In genomic region chr11:124757320-124757719, GRCh38 we compare ENCODE assay signal across 1 cellular context.
TF ChIP-seq lines count a peak whose summit lies in the region.

No MANE protein-coding gene starts in this region.

TF ChIP-seq in WTC11, 78 proteins besides CTCF, POLR2A, EP300 and RAD21 (continued from another document):
- TF ChIP-seq ZNF512 (CRISPR knock-in tag; IDR thresholded peaks at IDR 0.05; ENCODE audit: borderline replicate concordance) = no peak
